ENCODE assay signal across 14 cellular contexts in the genomic region with DNA sequence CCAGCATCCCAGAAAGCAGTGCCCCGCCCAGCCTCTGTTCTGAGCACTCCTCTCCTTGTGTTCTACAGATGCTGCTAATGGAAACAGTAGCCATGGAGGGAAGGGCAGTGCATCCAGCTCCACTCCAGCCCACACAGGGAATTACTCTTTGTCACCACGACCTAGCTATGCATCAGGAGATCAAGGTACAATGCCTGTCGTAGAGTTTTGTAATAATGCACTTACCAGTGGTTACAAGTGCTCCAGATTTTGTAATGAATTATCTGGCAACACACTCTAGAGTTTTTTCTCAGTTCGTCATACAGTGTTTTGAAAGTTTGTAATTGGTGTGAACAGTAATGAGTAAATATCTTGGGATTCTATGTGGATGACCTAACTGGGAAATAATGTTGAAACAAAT.
DNase-seq lines count a peak whose midpoint lies in the region; ATAC-seq, FAIRE-seq and TF ChIP-seq lines count a peak whose summit lies in the region.
"Had no signal": no experiment of that assay in that cellular context is flagged by ENCODE, and none has a peak within 500 bp of the region (broad histone marks: within the 10 kb centered on the region; RNA-seq: fewer than 3 reads in every experiment).

No MANE protein-coding gene starts in this region.

- H3K4me1 Mint-ChIP-seq in CD14-positive monocyte, result no peaks in the 10 kb centered on the region
- H3K4me1 Mint-ChIP-seq: activated naive CD8-positive, alpha-beta T cell treated with anti-CD3 and anti-CD28 coated beads, Interleukin-2, amount 10 ng/mL, durations not matched to agents 7 days and 5 days; endodermal cell had no signal

- no peak overlapping the region for H3K27ac Mint-ChIP-seq in CD14-positive monocyte
- H3K27ac Mint-ChIP-seq: activated naive CD8-positive, alpha-beta T cell treated with anti-CD3 and anti-CD28 coated beads, Interleukin-2, amount 10 ng/mL, durations not matched to agents 7 days and 5 days; endodermal cell had no signal

- peaks cover 0 to 3% (median 0%) of the 10 kb centered on the region in 7 donors for H3K9me3 Mint-ChIP-seq in CD14-positive monocyte
- H3K9me3 Mint-ChIP-seq: activated naive CD8-positive, alpha-beta T cell treated with anti-CD3 and anti-CD28 coated beads, Interleukin-2, amount 10 ng/mL, durations not matched to agents 7 days and 5 days; endodermal cell had no signal

- H3K27me3 Mint-ChIP-seq in CD14-positive monocyte (ENCODE audit: low read depth in 3 of 3), result peaks cover 3 to 19% (median 10%) of the 10 kb centered on the region in 3 donors

- intact Hi-C loops in CD14-positive monocyte (cut with micrococcal nuclease), result no loop called here
- intact Hi-C loops in ovary (cut with DNase I), result no loop called here

- no peak for TF ChIP-seq EP300 in ovary (IDR thresholded peaks at IDR 0.05)

- H3K4me3 Mint-ChIP-seq in CD14-positive monocyte, result no peak overlapping the region
- H3K4me3 Mint-ChIP-seq: activated naive CD8-positive, alpha-beta T cell treated with anti-CD3 and anti-CD28 coated beads, Interleukin-2, amount 10 ng/mL, durations not matched to agents 7 days and 5 days; endodermal cell had no signal

- no peak overlapping the region for H3K9ac ChIP-seq in liver (ENCODE audit: low read depth in 1 of 2, low read length in 2 of 2)

- peak overlapping the region in 1 of 2 donors; percentile 15 for H3K27ac ChIP-seq in liver (ENCODE audit: low read depth in 1 of 2, low read length in 2 of 2)
- no peak overlapping the region for H3K27ac ChIP-seq in ovary
- H3K27ac ChIP-seq: C4-2B, neutrophil had no signal

- WGBS in liver, result 38% methylated on average over 4 of the region's 4 CpGs
- WGBS in ovary, 3 donors, result 68 to 73% (median 68%) methylated on average over 4 of the region's 4 CpGs

- H3K36me3 ChIP-seq in liver (ENCODE audit: control insufficient read depth in 4 of 4, insufficient read depth in 3 of 4, low read depth in 1 of 4, low read length in 3 of 4) (no peaks in the 10 kb centered on the region), ovary (no peaks in the 10 kb centered on the region)
- H3K36me3 ChIP-seq: neutrophil had no signal

- H3K27me3 ChIP-seq in liver (ENCODE audit: control insufficient read depth in 4 of 4, insufficient read depth in 4 of 4, low read length in 3 of 4) (no peaks in the 10 kb centered on the region), ovary (no peaks in the 10 kb centered on the region)

- H3K36me3 Mint-ChIP-seq in CD14-positive monocyte, result no peaks in the 10 kb centered on the region
- H3K36me3 Mint-ChIP-seq: activated naive CD8-positive, alpha-beta T cell treated with anti-CD3 and anti-CD28 coated beads, Interleukin-2, amount 10 ng/mL, durations not matched to agents 7 days and 5 days had no signal

- TF ChIP-seq RAD21 in liver (IDR thresholded peaks at IDR 0.05), result peak in 1 of 2 donors; percentile 15

- H3K4me3 ChIP-seq in choroid plexus epithelial cell (ENCODE audit: low read depth, low read length), result no peak overlapping the region
- no peak overlapping the region for H3K4me3 ChIP-seq in liver (ENCODE audit: low read depth in 1 of 3, low read length in 3 of 3)
- no peak overlapping the region for H3K4me3 ChIP-seq in ovary

- no peak for ATAC-seq in HG02870 (IDR thresholded peaks at IDR 0.05; ENCODE audit: unreplicated experiment)

- TF ChIP-seq CTCF in choroid plexus epithelial cell (conservative IDR thresholded peaks at IDR 0.05; ENCODE audit: low read depth, low read length) (no peak), liver (IDR thresholded peaks at IDR 0.05; ENCODE audit: low read depth, low read length, missing input control) (no peak), CD14-positive monocyte (IDR thresholded peaks at IDR 0.05) (no peak), ovary (IDR thresholded peaks at IDR 0.05) (no peak)

- FAIRE-seq in HTR-8/SVneo (lab: Jason Lieb, UNC), result peak; percentile 46

- H3K4me1 ChIP-seq in liver (ENCODE audit: control insufficient read depth in 4 of 4, insufficient read depth in 4 of 4, low read length in 3 of 4) (peaks cover 1 to 10% (median 7%) of the 10 kb centered on the region in 4 donors), ovary (ENCODE audit: insufficient read depth) (no peaks in the 10 kb centered on the region)

- DNase-seq in AG08395 (ENCODE audit: low spot score), result peak; percentile 86
- peak; percentile 33 for DNase-seq in HTR-8/SVneo (ENCODE audit: insufficient read length, low spot score)
- DNase-seq in choroid plexus epithelial cell (ENCODE audit: low read depth), result peak; percentile 58
- DNase-seq in SIG-M5 (lab: John Stamatoyannopoulos, UW), result no peak
- no peak for DNase-seq in CD14-positive monocyte (ENCODE audit: low spot score)
- no peak for DNase-seq in ovary
- DNase-seq: activated CD8-positive, alpha-beta memory T cell treated with anti-CD3 and anti-CD28 coated beads for 24 hours; activated naive CD8-positive, alpha-beta T cell treated with anti-CD3 and anti-CD28 coated beads, Interleukin-2, amount 10 ng/mL, durations not matched to agents 7 days and 5 days; endodermal cell; NCI-H1417 had no signal

- no peak for TF ChIP-seq POLR2A in ovary (IDR thresholded peaks at IDR 0.05)

- H3K9me3 ChIP-seq in liver (ENCODE audit: control insufficient read depth in 4 of 4, low read length in 3 of 4), result no peaks in the 10 kb centered on the region
- no peaks in the 10 kb centered on the region for H3K9me3 ChIP-seq in ovary
- H3K9me3 ChIP-seq: neutrophil had no signal

TF ChIP-seq in liver, 16 proteins besides CTCF, POLR2A, EP300 and RAD21:
- TF ChIP-seq, protein P1, sequence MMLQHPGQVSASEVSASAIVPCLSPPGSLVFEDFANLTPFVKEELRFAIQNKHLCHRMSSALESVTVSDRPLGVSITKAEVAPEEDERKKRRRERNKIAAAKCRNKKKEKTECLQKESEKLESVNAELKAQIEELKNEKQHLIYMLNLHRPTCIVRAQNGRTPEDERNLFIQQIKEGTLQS (IDR thresholded peaks at IDR 0.05), result peak; percentile 14
- TF ChIP-seq GABPA (IDR thresholded peaks at IDR 0.05 in 1 of 2, conservative IDR thresholded peaks at IDR 0.05 in 1 of 2) (no peak), EGR1 (IDR thresholded peaks at IDR 0.05; ENCODE audit: low read depth in 2 of 2) (no peak), JUND (IDR thresholded peaks at IDR 0.05) (no peak), FOXA2 (IDR thresholded peaks at IDR 0.05) (no peak), RXRA (IDR thresholded peaks at IDR 0.05) (peak; percentile 54 to 70), HNF4A (conservative IDR thresholded peaks at IDR 0.05) (peak; percentile 72 to 78), MAX (IDR thresholded peaks at IDR 0.05) (no peak), YY1 (IDR thresholded peaks at IDR 0.05) (no peak), SP1 (IDR thresholded peaks at IDR 0.05) (peak; percentile 47), ZBTB33 (IDR thresholded peaks at IDR 0.05) (no peak), NR2F2 (IDR thresholded peaks at IDR 0.05) (no peak), HNF4G (IDR thresholded peaks at IDR 0.05) (peak; percentile 27), FOXA1 (IDR thresholded peaks at IDR 0.05) (no peak), TAF1 (conservative IDR thresholded peaks at IDR 0.05) (no peak)
- TF ChIP-seq, protein P2, sequence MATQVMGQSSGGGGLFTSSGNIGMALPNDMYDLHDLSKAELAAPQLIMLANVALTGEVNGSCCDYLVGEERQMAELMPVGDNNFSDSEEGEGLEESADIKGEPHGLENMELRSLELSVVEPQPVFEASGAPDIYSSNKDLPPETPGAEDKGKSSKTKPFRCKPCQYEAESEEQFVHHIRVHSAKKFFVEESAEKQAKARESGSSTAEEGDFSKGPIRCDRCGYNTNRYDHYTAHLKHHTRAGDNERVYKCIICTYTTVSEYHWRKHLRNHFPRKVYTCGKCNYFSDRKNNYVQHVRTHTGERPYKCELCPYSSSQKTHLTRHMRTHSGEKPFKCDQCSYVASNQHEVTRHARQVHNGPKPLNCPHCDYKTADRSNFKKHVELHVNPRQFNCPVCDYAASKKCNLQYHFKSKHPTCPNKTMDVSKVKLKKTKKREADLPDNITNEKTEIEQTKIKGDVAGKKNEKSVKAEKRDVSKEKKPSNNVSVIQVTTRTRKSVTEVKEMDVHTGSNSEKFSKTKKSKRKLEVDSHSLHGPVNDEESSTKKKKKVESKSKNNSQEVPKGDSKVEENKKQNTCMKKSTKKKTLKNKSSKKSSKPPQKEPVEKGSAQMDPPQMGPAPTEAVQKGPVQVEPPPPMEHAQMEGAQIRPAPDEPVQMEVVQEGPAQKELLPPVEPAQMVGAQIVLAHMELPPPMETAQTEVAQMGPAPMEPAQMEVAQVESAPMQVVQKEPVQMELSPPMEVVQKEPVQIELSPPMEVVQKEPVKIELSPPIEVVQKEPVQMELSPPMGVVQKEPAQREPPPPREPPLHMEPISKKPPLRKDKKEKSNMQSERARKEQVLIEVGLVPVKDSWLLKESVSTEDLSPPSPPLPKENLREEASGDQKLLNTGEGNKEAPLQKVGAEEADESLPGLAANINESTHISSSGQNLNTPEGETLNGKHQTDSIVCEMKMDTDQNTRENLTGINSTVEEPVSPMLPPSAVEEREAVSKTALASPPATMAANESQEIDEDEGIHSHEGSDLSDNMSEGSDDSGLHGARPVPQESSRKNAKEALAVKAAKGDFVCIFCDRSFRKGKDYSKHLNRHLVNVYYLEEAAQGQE (IDR thresholded peaks at IDR 0.05), result no peak

Comparison
In these comparisons a context has a peak if more than half of its experiments do, and no peak if none do; other contexts are left out.
1. DNase-seq: peak in AG08395 (single experiment), HTR-8/SVneo (single experiment) and choroid plexus epithelial cell (single experiment); none in SIG-M5 (single experiment), CD14-positive monocyte (single experiment) and ovary (0 of 5).